ENCODE assay signal across 18 cellular contexts in genomic region chr19:38615007-38615581, GRCh38. TPM values are rescaled to one million over a fixed set of nuclear protein-coding genes. Genes with fewer than 3 reads are reported as not detected.
A peak's percentile ranks its signal among the peaks of the same experiment; 100 is the strongest.
DNase-seq lines count a peak whose midpoint lies in the region; ATAC-seq and TF ChIP-seq lines count a peak whose summit lies in the region.
"Had no signal": no experiment of that assay in that cellular context is flagged by ENCODE, and none has a peak within 500 bp of the region (broad histone marks: within the 10 kb centered on the region; RNA-seq: fewer than 3 reads in every experiment).

No MANE protein-coding gene starts in this region.

- H3F3A ChIP-seq in neural progenitor cell (ENCODE audit: low read depth), result peaks cover 7% of the 10 kb centered on the region

- no peaks in the 10 kb centered on the region for H3K36me3 ChIP-seq in neural progenitor cell
- H3K36me3 ChIP-seq: right atrium auricular region, SJCRH30 had no signal

- peaks cover 10% of the 10 kb centered on the region for H3K4me1 ChIP-seq in neural progenitor cell

- peak overlapping the region; percentile 73 for H3K4me3 Mint-ChIP-seq in activated CD8-positive, alpha-beta memory T cell treated with anti-CD3 and anti-CD28 coated beads, Interleukin-2, amount 10 ng/mL, durations not matched to agents 7 days and 5 days
- peak overlapping the region; percentile 60 for H3K4me3 Mint-ChIP-seq in activated naive CD8-positive, alpha-beta T cell treated with anti-CD3 and anti-CD28 coated beads, Interleukin-2, amount 50 U/mL, for 24 hours
- peak overlapping the region; percentile 1 for H3K4me3 Mint-ChIP-seq in neural progenitor cell
- H3K4me3 Mint-ChIP-seq: GM23338 had no signal

- no peak overlapping the region for H3K27ac ChIP-seq in neural progenitor cell
- H3K27ac ChIP-seq: right atrium auricular region, SJCRH30, upper lobe of right lung had no signal

- no peak for TF ChIP-seq CTCF in neural progenitor cell (IDR thresholded peaks at IDR 0.05)

- no peaks in the 10 kb centered on the region for H3K27me3 Mint-ChIP-seq in activated CD8-positive, alpha-beta memory T cell treated with anti-CD3 and anti-CD28 coated beads, Interleukin-2, amount 10 ng/mL, durations not matched to agents 7 days and 5 days
- H3K27me3 Mint-ChIP-seq in activated naive CD8-positive, alpha-beta T cell treated with anti-CD3 and anti-CD28 coated beads, Interleukin-2, amount 50 U/mL, for 24 hours, result peaks cover 2% of the 10 kb centered on the region
- H3K27me3 Mint-ChIP-seq in neural progenitor cell (ENCODE audit: insufficient read depth, low read depth), result peaks cover 7% of the 10 kb centered on the region

- DNase-seq in activated CD8-positive, alpha-beta memory T cell treated with anti-CD3 and anti-CD28 coated beads, Interleukin-2, amount 10 ng/mL, durations not matched to agents 7 days and 5 days, result no peak
- DNase-seq in activated CD8-positive, alpha-beta memory T cell treated with anti-CD3 and anti-CD28 coated beads for 24 hours, result no peak
- DNase-seq in activated naive CD8-positive, alpha-beta T cell treated with anti-CD3 and anti-CD28 coated beads, Interleukin-2, amount 50 U/mL, for 24 hours, result no peak
- no peak for DNase-seq in neural progenitor cell (ENCODE audit: low spot score)
- no peak for DNase-seq in stimulated activated CD4-positive, alpha-beta T cell treated with anti-CD3 and anti-CD28 coated beads, Interleukin-1b, Interleukin-23, amount 100 ng/mL, for 48 hours
- DNase-seq: effector CD4-positive, alpha-beta T cell; KG1; left ventricle myocardium superior; NK-92 treated with Interleukin-12 subunit alpha and Interleukin-12 subunit beta, amount 100 ng/mL, for 24 hours; SJCRH30; stimulated activated CD4-positive, alpha-beta T cell treated with anti-CD3 and anti-CD28 coated beads, Interleukin-2, amount 100 ng/mL, for 24 hours; stimulated activated CD8-positive, alpha-beta memory T cell treated with anti-CD3 and anti-CD28 coated beads, Interleukin-4, amount 100 ng/mL, for 48 hours; upper lobe of right lung had no signal

- no peak overlapping the region for H3K4me3 ChIP-seq in neural progenitor cell
- H3K4me3 ChIP-seq: GM23338, right atrium auricular region, SJCRH30, upper lobe of right lung had no signal

- no peak overlapping the region for H3K4me2 ChIP-seq in neural progenitor cell
- H3K4me2 ChIP-seq: GM23338 had no signal

- no peak for ATAC-seq in activated CD8-positive, alpha-beta memory T cell treated with anti-CD3 and anti-CD28 coated beads, Interleukin-2, amount 10 ng/mL, durations not matched to agents 7 days and 5 days
- ATAC-seq in activated naive CD8-positive, alpha-beta T cell treated with anti-CD3 and anti-CD28 coated beads, Interleukin-2, amount 50 U/mL, for 24 hours, result no peak
- ATAC-seq in HG02571 (IDR thresholded peaks at IDR 0.05; ENCODE audit: unreplicated experiment) (no peak), GM21515 (IDR thresholded peaks at IDR 0.05; ENCODE audit: unreplicated experiment) (no peak)
- ATAC-seq: GM23338, left ventricle myocardium superior, upper lobe of right lung had no signal

- no peak overlapping the region for H2AFZ ChIP-seq in neural progenitor cell (replicated peaks)
- H2AFZ ChIP-seq: GM23338 had no signal

- CTCF ChIA-PET in activated CD8-positive, alpha-beta memory T cell treated with anti-CD3 and anti-CD28 coated beads, Interleukin-2, amount 10 ng/mL, durations not matched to agents 7 days and 5 days (lab: Charles Lee), result interaction anchor here (1.1 to 4.3 kb wide), 2 partner anchors 36 to 58 kb away, joined by 3 to 36 read pairs; no protein-coding TSS in a partner anchor

- H3K36me3 Mint-ChIP-seq in activated CD8-positive, alpha-beta memory T cell treated with anti-CD3 and anti-CD28 coated beads, Interleukin-2, amount 10 ng/mL, durations not matched to agents 7 days and 5 days, result peaks cover 43% of the 10 kb centered on the region
- H3K36me3 Mint-ChIP-seq in activated naive CD8-positive, alpha-beta T cell treated with anti-CD3 and anti-CD28 coated beads, Interleukin-2, amount 50 U/mL, for 24 hours (ENCODE audit: low read depth), result peaks cover 29% of the 10 kb centered on the region
- peaks cover 2% of the 10 kb centered on the region for H3K36me3 Mint-ChIP-seq in neural progenitor cell

- no peaks in the 10 kb centered on the region for H3K27me3 ChIP-seq in neural progenitor cell
- H3K27me3 ChIP-seq: right atrium auricular region, SJCRH30, upper lobe of right lung had no signal

- TF ChIP-seq EP300 in Ishikawa (IDR thresholded peaks at IDR 0.05; ENCODE audit: borderline replicate concordance), result no peak

- H3K9me3 Mint-ChIP-seq in activated CD8-positive, alpha-beta memory T cell treated with anti-CD3 and anti-CD28 coated beads, Interleukin-2, amount 10 ng/mL, durations not matched to agents 7 days and 5 days (ENCODE audit: low read depth), result no peaks in the 10 kb centered on the region
- H3K9me3 Mint-ChIP-seq in activated naive CD8-positive, alpha-beta T cell treated with anti-CD3 and anti-CD28 coated beads, Interleukin-2, amount 50 U/mL, for 24 hours, result no peaks in the 10 kb centered on the region
- no peaks in the 10 kb centered on the region for H3K9me3 Mint-ChIP-seq in neural progenitor cell
- H3K9me3 Mint-ChIP-seq: GM23338 had no signal

- peak overlapping the region; percentile 77 for H3K27ac Mint-ChIP-seq in activated CD8-positive, alpha-beta memory T cell treated with anti-CD3 and anti-CD28 coated beads, Interleukin-2, amount 10 ng/mL, durations not matched to agents 7 days and 5 days
- peak overlapping the region; percentile 61 for H3K27ac Mint-ChIP-seq in activated naive CD8-positive, alpha-beta T cell treated with anti-CD3 and anti-CD28 coated beads, Interleukin-2, amount 50 U/mL, for 24 hours
- H3K27ac Mint-ChIP-seq in neural progenitor cell, result no peak overlapping the region
- H3K27ac Mint-ChIP-seq: GM23338 had no signal

- H3K79me2 ChIP-seq in neural progenitor cell (ENCODE audit: low read depth), result peaks cover 11% of the 10 kb centered on the region

- no peak overlapping the region for H3K9ac ChIP-seq in neural progenitor cell

- H3K9me3 ChIP-seq in neural progenitor cell (ENCODE audit: low read depth), result no peaks in the 10 kb centered on the region
- H3K9me3 ChIP-seq: right atrium auricular region, SJCRH30, upper lobe of right lung had no signal

- no peak for TF ChIP-seq RAD21 in Ishikawa (IDR thresholded peaks at IDR 0.05; ENCODE audit: low read depth)

- H3K4me1 Mint-ChIP-seq in activated CD8-positive, alpha-beta memory T cell treated with anti-CD3 and anti-CD28 coated beads, Interleukin-2, amount 10 ng/mL, durations not matched to agents 7 days and 5 days, result peaks cover 51% of the 10 kb centered on the region
- H3K4me1 Mint-ChIP-seq in activated naive CD8-positive, alpha-beta T cell treated with anti-CD3 and anti-CD28 coated beads, Interleukin-2, amount 50 U/mL, for 24 hours, result peaks cover 42% of the 10 kb centered on the region
- peaks cover 19% of the 10 kb centered on the region for H3K4me1 Mint-ChIP-seq in neural progenitor cell

- peaks cover 6% of the 10 kb centered on the region for H4K20me1 ChIP-seq in neural progenitor cell (ENCODE audit: low read depth)

TF ChIP-seq in Ishikawa, 13 proteins besides CTCF, POLR2A, EP300 and RAD21:
- TF ChIP-seq USF1 (IDR thresholded peaks at IDR 0.05), result 0 out of 2 replicates have a peak, but pooled peaks have one; percentile 14
- no peak for TF ChIP-seq TEAD4 (IDR thresholded peaks at IDR 0.05)

RNA-seq across cellular contexts. Expression of gene MAP4K1, which starts 2.7 kb away (rescaled TPM):
- total RNA-seq in activated CD8-positive, alpha-beta memory T cell treated with anti-CD3 and anti-CD28 coated beads, Interleukin-2, amount 10 ng/mL, durations not matched to agents 7 days and 5 days, result 100 to 1,000 TPM; 337 to 497 TPM
- total RNA-seq in neural progenitor cell (ENCODE audit: low replicate concordance), result 1.9 and 3.6 TPM in 2 replicates

RNA-seq across cellular contexts. Expression of gene EIF3K, which starts 3.9 kb away (rescaled TPM):
- 100 to 1,000 TPM; 281 to 308 TPM for total RNA-seq in activated CD8-positive, alpha-beta memory T cell treated with anti-CD3 and anti-CD28 coated beads, Interleukin-2, amount 10 ng/mL, durations not matched to agents 7 days and 5 days
- 261 and 432 TPM in 2 replicates for total RNA-seq in neural progenitor cell (ENCODE audit: low replicate concordance)

RNA-seq across cellular contexts. Expression of gene ACTN4, which starts 32.4 kb away (rescaled TPM):
- 100 to 1,000 TPM; 413 to 433 TPM for total RNA-seq in activated CD8-positive, alpha-beta memory T cell treated with anti-CD3 and anti-CD28 coated beads, Interleukin-2, amount 10 ng/mL, durations not matched to agents 7 days and 5 days
- 127 and 233 TPM in 2 replicates for total RNA-seq in neural progenitor cell (ENCODE audit: low replicate concordance)

Comparison
In these comparisons a context has a peak if more than half of its experiments do, and no peak if none do; other contexts are left out.
1. H3K4me3 Mint-ChIP-seq: peak in every context shown above with its lines; median percentile 73 in activated CD8-positive, alpha-beta memory T cell treated with anti-CD3 and anti-CD28 coated beads, Interleukin-2, amount 10 ng/mL, durations not matched to agents 7 days and 5 days; 60 in activated naive CD8-positive, alpha-beta T cell treated with anti-CD3 and anti-CD28 coated beads, Interleukin-2, amount 50 U/mL, for 24 hours; 1 in neural progenitor cell.
2. RNA of gene MAP4K1, which starts 2.7 kb away (total RNA-seq): 337 to 497 TPM in activated CD8-positive, alpha-beta memory T cell treated with anti-CD3 and anti-CD28 coated beads, Interleukin-2, amount 10 ng/mL, durations not matched to agents 7 days and 5 days; 1.9 to 3.6 TPM in neural progenitor cell; every median in the first group is over 10 times any median in the second.